ENCODE assay signal across 8 cellular contexts in genomic region chr19:35135389-35135909, GRCh38. TPM values are rescaled to one million over a fixed set of nuclear protein-coding genes. Genes with fewer than 3 reads are reported as not detected.
DNase-seq lines count a peak whose midpoint lies in the region; ATAC-seq and TF ChIP-seq lines count a peak whose summit lies in the region.

No MANE protein-coding gene starts in this region.

- in situ Hi-C loops in KBM-7 (cut with MboI; ENCODE audit: low pct_unique_long_range_greater_than_20kb, low sequenced_read_pairs), result no loop called here

- H4K20me1 ChIP-seq in DOHH2 (ENCODE audit: control insufficient read depth, insufficient read depth, low read depth, low read length), result no peaks in the 10 kb centered on the region

- no peak overlapping the region for H3K27ac ChIP-seq in DOHH2 (ENCODE audit: low read depth, low read length)
- peak overlapping the region; percentile 17 to 80 (median 68) for H3K27ac ChIP-seq in heart right ventricle

- DNase-seq in KBM-7, result peak; percentile 84
- peak; percentile 85 for DNase-seq in adipocyte (ENCODE audit: low read depth)
- peak; percentile 80 to 85 for DNase-seq in heart right ventricle
- peak; percentile 91 for DNase-seq in posterior vena cava (ENCODE audit: low spot score)

- H3K4me1 ChIP-seq in DOHH2 (ENCODE audit: control insufficient read depth, low read length), result peaks cover 6% of the 10 kb centered on the region; the same call in 1 of the 2 replicates
- H3K4me1 ChIP-seq in adipocyte (ENCODE audit: control insufficient read depth, insufficient read depth, low read length), result peaks cover 51% of the 10 kb centered on the region
- H3K4me1 ChIP-seq in heart right ventricle, result peaks cover 6 to 48% (median 29%) of the 10 kb centered on the region in 9 donors

- H3K79me2 ChIP-seq in DOHH2 (ENCODE audit: control insufficient read depth, low read length), result no peaks in the 10 kb centered on the region

- peak overlapping the region; percentile 57 for H3K9ac ChIP-seq in adipocyte (ENCODE audit: low read length)

- H3K4me3 ChIP-seq in DOHH2 (ENCODE audit: low read length) (no peak overlapping the region), adipocyte (ENCODE audit: low read length) (no peak overlapping the region), heart right ventricle (peak overlapping the region in 9 of 10 donors; percentile 12 to 48 (median 33))

- no peaks in the 10 kb centered on the region for H3K36me3 ChIP-seq in DOHH2 (ENCODE audit: control insufficient read depth, low read length)
- no peaks in the 10 kb centered on the region for H3K36me3 ChIP-seq in adipocyte (ENCODE audit: control insufficient read depth, insufficient read depth, low read length, severe bottlenecking)
- H3K36me3 ChIP-seq in heart right ventricle, result no peaks in the 10 kb centered on the region

- peak; percentile 95 for ATAC-seq in SK-N-SH treated with all-trans-retinoic acid at 6 μM for 48 hours
- peak; percentile 48 to 65 (median 55) for ATAC-seq in heart right ventricle
- ATAC-seq in GM18868 (IDR thresholded peaks at IDR 0.05; ENCODE audit: unreplicated experiment), result no peak
- ATAC-seq in GM19463 (IDR thresholded peaks at IDR 0.05; ENCODE audit: unreplicated experiment), result no peak

- intact Hi-C loops in heart right ventricle (cut with DNase I), result loop anchor here in 7 of 10 donors (1.0 to 10.0 kb wide), 7 partner anchors 21 to 163 kb away; partner anchors contain the start of genes FXYD3 (in 2 of the 7) and USF2 (in 2 of the 7)
- intact Hi-C loops in posterior vena cava (cut with DNase I), result no loop called here

- WGBS in heart right ventricle, 2 donors, result 0% methylated on average over 7 of the region's 7 CpGs

- H3K4me2 ChIP-seq in DOHH2 (ENCODE audit: low read length), result no peak overlapping the region

- H3K9me3 ChIP-seq in DOHH2 (ENCODE audit: control insufficient read depth, insufficient read depth, low read length) (no peaks in the 10 kb centered on the region), adipocyte (ENCODE audit: control insufficient read depth, low read length) (no peaks in the 10 kb centered on the region), heart right ventricle (no peaks in the 10 kb centered on the region)

- no peaks in the 10 kb centered on the region for H3F3A ChIP-seq in DOHH2 (ENCODE audit: control insufficient read depth, insufficient read depth)

- no peaks in the 10 kb centered on the region for H3K9me2 ChIP-seq in DOHH2 (replicated peaks; ENCODE audit: control insufficient read depth, low read length)

- peak; percentile 90 for TF ChIP-seq CTCF in DOHH2 (IDR thresholded peaks at IDR 0.05; ENCODE audit: low read depth, low read length, poor library complexity, severe bottlenecking)
- peak; percentile 77 to 99 (median 94) for TF ChIP-seq CTCF in heart right ventricle (IDR thresholded peaks at IDR 0.05)

- H3K27me3 ChIP-seq in DOHH2 (ENCODE audit: control insufficient read depth, low read length) (peaks cover 14% of the 10 kb centered on the region), adipocyte (replicated peaks; ENCODE audit: control insufficient read depth, insufficient read depth, low read length) (no peaks in the 10 kb centered on the region), heart right ventricle (peaks cover 0 to 7% (median 0%) of the 10 kb centered on the region in 7 donors)

TF ChIP-seq in SK-N-SH treated with all-trans-retinoic acid at 6 μM for 48 hours, 23 proteins besides CTCF, POLR2A, EP300 and RAD21:
- TF ChIP-seq, protein P1, sequence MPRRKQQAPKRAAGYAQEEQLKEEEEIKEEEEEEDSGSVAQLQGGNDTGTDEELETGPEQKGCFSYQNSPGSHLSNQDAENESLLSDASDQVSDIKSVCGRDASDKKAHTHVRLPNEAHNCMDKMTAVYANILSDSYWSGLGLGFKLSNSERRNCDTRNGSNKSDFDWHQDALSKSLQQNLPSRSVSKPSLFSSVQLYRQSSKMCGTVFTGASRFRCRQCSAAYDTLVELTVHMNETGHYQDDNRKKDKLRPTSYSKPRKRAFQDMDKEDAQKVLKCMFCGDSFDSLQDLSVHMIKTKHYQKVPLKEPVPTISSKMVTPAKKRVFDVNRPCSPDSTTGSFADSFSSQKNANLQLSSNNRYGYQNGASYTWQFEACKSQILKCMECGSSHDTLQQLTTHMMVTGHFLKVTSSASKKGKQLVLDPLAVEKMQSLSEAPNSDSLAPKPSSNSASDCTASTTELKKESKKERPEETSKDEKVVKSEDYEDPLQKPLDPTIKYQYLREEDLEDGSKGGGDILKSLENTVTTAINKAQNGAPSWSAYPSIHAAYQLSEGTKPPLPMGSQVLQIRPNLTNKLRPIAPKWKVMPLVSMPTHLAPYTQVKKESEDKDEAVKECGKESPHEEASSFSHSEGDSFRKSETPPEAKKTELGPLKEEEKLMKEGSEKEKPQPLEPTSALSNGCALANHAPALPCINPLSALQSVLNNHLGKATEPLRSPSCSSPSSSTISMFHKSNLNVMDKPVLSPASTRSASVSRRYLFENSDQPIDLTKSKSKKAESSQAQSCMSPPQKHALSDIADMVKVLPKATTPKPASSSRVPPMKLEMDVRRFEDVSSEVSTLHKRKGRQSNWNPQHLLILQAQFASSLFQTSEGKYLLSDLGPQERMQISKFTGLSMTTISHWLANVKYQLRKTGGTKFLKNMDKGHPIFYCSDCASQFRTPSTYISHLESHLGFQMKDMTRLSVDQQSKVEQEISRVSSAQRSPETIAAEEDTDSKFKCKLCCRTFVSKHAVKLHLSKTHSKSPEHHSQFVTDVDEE (CRISPR knock-in tag; IDR thresholded peaks at IDR 0.05), result no peak
- TF ChIP-seq ZNF70 (CRISPR knock-in tag; IDR thresholded peaks at IDR 0.05) (no peak), ISL1 (CRISPR knock-in tag; IDR thresholded peaks at IDR 0.05) (no peak), ZFP3 (CRISPR knock-in tag; IDR thresholded peaks at IDR 0.05) (no peak), BACH2 (CRISPR knock-in tag; IDR thresholded peaks at IDR 0.05; ENCODE audit: borderline replicate concordance) (no peak), PATZ1 (CRISPR knock-in tag; IDR thresholded peaks at IDR 0.05; ENCODE audit: borderline replicate concordance) (no peak), PPARA (CRISPR knock-in tag; IDR thresholded peaks at IDR 0.05; ENCODE audit: borderline replicate concordance) (no peak), TOX (CRISPR knock-in tag; IDR thresholded peaks at IDR 0.05; ENCODE audit: borderline replicate concordance) (no peak), GLIS3 (CRISPR knock-in tag; IDR thresholded peaks at IDR 0.05) (no peak)
TF ChIP-seq in SK-N-SH treated with all-trans-retinoic acid at 6 μM for 48 hours: peak in this region for 0.

RNA-seq across cellular contexts. Expression of gene LGI4, which starts 0.6 kb away (rescaled TPM):
- 10 to 100 TPM in 2 of 10 donors, 1 to 10 TPM in 8; 4.3 to 12.5 (median 7.5) TPM for total RNA-seq in heart right ventricle
- 10 to 100 TPM in 1 of 2 donors, 1 to 10 TPM in 1; 8.9 to 30.0 TPM for polyA plus RNA-seq in heart right ventricle
- 1 to 10 TPM; 9.1 to 10.0 TPM for total RNA-seq in posterior vena cava

RNA-seq across cellular contexts. Expression of gene FXYD1, which starts 3.2 kb away (rescaled TPM):
- total RNA-seq in heart right ventricle, result 100 to 1,000 TPM; 451 to 819 (median 578) TPM
- 100 to 1,000 TPM; 251 to 605 TPM for polyA plus RNA-seq in heart right ventricle
- 100 to 1,000 TPM; 157 to 183 TPM for total RNA-seq in posterior vena cava

RNA-seq across cellular contexts. Expression of gene FXYD7, which starts 7.6 kb away (rescaled TPM):
- total RNA-seq in heart right ventricle (under 1 TPM in 3 of 10 donors, not detected in 7; 0.28 to 0.37 (median 0.30) TPM), posterior vena cava (under 1 TPM in 1 of 2 donors, not detected in 1; 0.43 TPM)
- under 1 TPM in 1 of 2 donors, not detected in 1; 0.10 TPM for polyA plus RNA-seq in heart right ventricle

RNA-seq across cellular contexts. Expression of gene FXYD5, which starts 19.1 kb away (rescaled TPM):
- 10 to 100 TPM; 13.9 to 36.6 (median 18.1) TPM for total RNA-seq in heart right ventricle
- 10 to 100 TPM; 48.3 to 67.4 TPM for polyA plus RNA-seq in heart right ventricle
- total RNA-seq in posterior vena cava, result 10 to 100 TPM; 67.9 to 89.3 TPM

RNA-seq across cellular contexts. Expression of gene FXYD3, which starts 19.8 kb away (rescaled TPM):
- total RNA-seq in heart right ventricle, result 1 to 10 TPM in 3 of 10 donors, under 1 TPM in 4, not detected in 3; 0.51 to 2.1 (median 0.74) TPM
- polyA plus RNA-seq in heart right ventricle, result 1 to 10 TPM in 1 of 2 donors, under 1 TPM in 1; 0.78 to 2.7 TPM
- not detected for total RNA-seq in posterior vena cava

Comparison
In these comparisons a context has a peak if more than half of its experiments do, and no peak if none do; other contexts are left out.
1. H3K4me3 ChIP-seq: peak in heart right ventricle (9 of 10); none in DOHH2 (single experiment) and adipocyte (single experiment).
2. ATAC-seq: peak in SK-N-SH treated with all-trans-retinoic acid at 6 μM for 48 hours (single experiment) and heart right ventricle (8 of 8); none in GM18868 (single experiment) and GM19463 (single experiment).
3. intact Hi-C loops: an anchor here in heart right ventricle (1.0 to 10.0 kb wide); none called in posterior vena cava.
4. Peak in every context shown above with its lines, with median percentiles within 50 percentile points of each other: DNase-seq.